ENCODE assay signal across 6 cellular contexts in the genomic region with DNA sequence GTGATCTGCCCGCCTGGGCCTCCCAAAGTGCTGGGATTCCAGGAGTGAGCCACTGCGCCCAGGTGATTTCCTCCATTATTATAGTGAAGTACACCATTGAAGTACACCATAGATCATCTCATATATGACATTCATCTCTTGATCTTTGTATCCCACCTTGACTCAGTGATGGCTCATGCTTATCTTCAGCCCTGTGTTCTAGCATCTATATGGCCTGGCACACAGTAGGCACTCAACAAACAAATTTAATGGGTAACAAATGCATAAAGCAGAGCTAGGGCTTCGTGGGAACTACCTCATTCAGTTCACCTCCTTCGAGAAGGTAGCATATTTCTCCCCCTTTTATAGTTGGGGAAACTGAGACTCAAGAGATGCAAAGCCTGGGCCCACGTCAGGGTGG. TPM values are rescaled to one million over a fixed set of nuclear protein-coding genes. Genes with fewer than 3 reads are reported as not detected.
DNase-seq lines count a peak whose midpoint lies in the region; ATAC-seq and TF ChIP-seq lines count a peak whose summit lies in the region.

No MANE protein-coding gene starts in this region.

- ATAC-seq in Panc1 (no peak), left lobe of liver (no peak), GM19328 (IDR thresholded peaks at IDR 0.05; ENCODE audit: unreplicated experiment) (no peak)

- peaks cover 14% of the 10 kb centered on the region for H3K4me1 ChIP-seq in Panc1 (ENCODE audit: control insufficient read depth, insufficient read depth, low read length)

- CTCF ChIA-PET in AG04450 (lab: Charles Lee) (interaction anchor here (0.6 to 11.4 kb wide), 4 partner anchors 103 to 228 kb away, joined by 3 to 181 read pairs (median 18); a partner anchor contains a TSS), Panc1 (lab: Charles Lee) (interaction anchor here (0.6 kb wide), 1 partner anchor 27 kb away, joined by 3 read pairs; no protein-coding TSS in a partner anchor)

- H3K9me3 ChIP-seq in AG04450 (ENCODE audit: control insufficient read depth, insufficient read depth, low read length) = no peaks in the 10 kb centered on the region
- H3K9me3 ChIP-seq in Panc1 (ENCODE audit: control insufficient read depth, insufficient read depth, low read depth, low read length) = no peaks in the 10 kb centered on the region
- H3K9me3 ChIP-seq in iPS-18c (ENCODE audit: control insufficient read depth, insufficient read depth, low read length) = no peaks in the 10 kb centered on the region

- BruUV-seq in Panc1 (replicated peaks; lab: Mats Ljungman, UMichigan) = TSS peak; percentile 74

- TF ChIP-seq CTCF in AG04450 (IDR thresholded peaks at IDR 0.05; ENCODE audit: low read depth, low read length) (no peak), Panc1 (IDR thresholded peaks at IDR 0.05) (no peak)

- no peaks in the 10 kb centered on the region for H3K27me3 ChIP-seq in AG04450 (ENCODE audit: control insufficient read depth, insufficient read depth, low read length)
- no peaks in the 10 kb centered on the region for H3K27me3 ChIP-seq in Panc1 (ENCODE audit: control insufficient read depth, insufficient read depth, low read length)

- DNase-seq in AG04450 (ENCODE audit: low read depth, low spot score) (no peak), Panc1 (ENCODE audit: low read depth, low spot score) (no peak), left lobe of liver (ENCODE audit: low spot score) (no peak), islet precursor cell (no peak)

- intact Hi-C loops in Panc1 (cut with micrococcal nuclease; ENCODE audit: unreplicated experiment) = no loop called here

- H3K27ac ChIP-seq in AG04450 (ENCODE audit: low read depth, low read length) (no peak overlapping the region), Panc1 (ENCODE audit: low read length) (peak overlapping the region; percentile 66)

- in situ Hi-C loops in Panc1 (cut with HindIII; ENCODE audit: low pct_unique_long_range_greater_than_20kb, low sequenced_read_pairs) = no loop called here

- POLR2A ChIA-PET in AG04450 (lab: Yijun Ruan, JAX) = interaction anchor here (1.1 kb wide), 1 partner anchor 144 kb away, joined by 3 read pairs; no protein-coding TSS in a partner anchor
- POLR2A ChIA-PET in Panc1 (lab: Charles Lee) = no interaction called here

- H3K36me3 ChIP-seq in Panc1 (ENCODE audit: control insufficient read depth, insufficient read depth, low read length) = no peaks in the 10 kb centered on the region

- peak overlapping the region; percentile 64 for H3K4me3 ChIP-seq in AG04450 (ENCODE audit: low read depth, low read length)
- H3K4me3 ChIP-seq in Panc1 (ENCODE audit: low read depth in 2 of 2, low read length in 2 of 2) = peak overlapping the region; percentile 51 to 56
- peak overlapping the region; percentile 87 for H3K4me3 ChIP-seq in iPS-18c (ENCODE audit: insufficient read depth, low read depth, low read length)

RNA-seq across cellular contexts. Expression of a gene that starts 1.0 kb away (rescaled TPM):
- polyA plus RNA-seq in AG04450 (2011; rRNA removed) = 3.6 and 4.2 TPM in 2 replicates
- polyA minus RNA-seq in AG04450 (2011; rRNA and poly(A)+ RNA removed) = 1.5 and 2.6 TPM in 2 replicates
- total RNA-seq in Panc1 (2021; ENCODE audit: unreplicated experiment) (14.6 TPM), left lobe of liver (10.6 TPM)
- 18.3 TPM for polyA plus RNA-seq in Panc1 (2012; ENCODE audit: insufficient read length)

RNA-seq across cellular contexts. Expression of a gene that starts 1.0 kb away (rescaled TPM):
- polyA plus RNA-seq in AG04450 (2011; rRNA removed) = 0.55 and 0.56 TPM in 2 replicates
- polyA minus RNA-seq in AG04450 (2011; rRNA and poly(A)+ RNA removed) = 0.41 TPM in 1 of 2 replicates, not detected in the other
- total RNA-seq in Panc1 (2021; ENCODE audit: unreplicated experiment) (0.80 TPM), left lobe of liver (5.5 TPM)
- polyA plus RNA-seq in Panc1 (2012; ENCODE audit: insufficient read length) = 1.4 TPM

RNA-seq across cellular contexts. Expression of a gene that starts 4.8 kb away (rescaled TPM):
- 0.42 and 0.53 TPM in 2 replicates for polyA plus RNA-seq in AG04450 (2011; rRNA removed)
- 0.97 TPM in 1 of 2 replicates, not detected in the other for polyA minus RNA-seq in AG04450 (2011; rRNA and poly(A)+ RNA removed)
- total RNA-seq in Panc1 (2021; ENCODE audit: unreplicated experiment) (10.8 TPM), left lobe of liver (3.4 TPM)
- polyA plus RNA-seq in Panc1 (2012; ENCODE audit: insufficient read length) = 18.8 TPM

RNA-seq across cellular contexts. Expression of a gene that starts 5.5 kb away (rescaled TPM):
- 11.4 and 16.5 TPM in 2 replicates for polyA plus RNA-seq in AG04450 (2011; rRNA removed)
- polyA minus RNA-seq in AG04450 (2011; rRNA and poly(A)+ RNA removed) = 9.6 and 16.0 TPM in 2 replicates
- total RNA-seq in Panc1 (2021; ENCODE audit: unreplicated experiment) = 34.9 TPM
- 41.2 TPM for polyA plus RNA-seq in Panc1 (2012; ENCODE audit: insufficient read length)
- 5.0 TPM for total RNA-seq in left lobe of liver

RNA-seq across cellular contexts. Expression of a gene that starts 20.7 kb away (rescaled TPM):
- polyA plus RNA-seq in AG04450 (2011; rRNA removed) = 0.09 and 0.11 TPM in 2 replicates
- polyA minus RNA-seq in AG04450 (2011; rRNA and poly(A)+ RNA removed) = 0.09 TPM in 1 of 2 replicates, not detected in the other
- total RNA-seq in Panc1 (2021; ENCODE audit: unreplicated experiment) = 2.0 TPM
- 1.4 TPM for polyA plus RNA-seq in Panc1 (2012; ENCODE audit: insufficient read length)
- 1.1 TPM for total RNA-seq in left lobe of liver
